8 cellular contexts compared by ENCODE assay signal in the genomic region with DNA sequence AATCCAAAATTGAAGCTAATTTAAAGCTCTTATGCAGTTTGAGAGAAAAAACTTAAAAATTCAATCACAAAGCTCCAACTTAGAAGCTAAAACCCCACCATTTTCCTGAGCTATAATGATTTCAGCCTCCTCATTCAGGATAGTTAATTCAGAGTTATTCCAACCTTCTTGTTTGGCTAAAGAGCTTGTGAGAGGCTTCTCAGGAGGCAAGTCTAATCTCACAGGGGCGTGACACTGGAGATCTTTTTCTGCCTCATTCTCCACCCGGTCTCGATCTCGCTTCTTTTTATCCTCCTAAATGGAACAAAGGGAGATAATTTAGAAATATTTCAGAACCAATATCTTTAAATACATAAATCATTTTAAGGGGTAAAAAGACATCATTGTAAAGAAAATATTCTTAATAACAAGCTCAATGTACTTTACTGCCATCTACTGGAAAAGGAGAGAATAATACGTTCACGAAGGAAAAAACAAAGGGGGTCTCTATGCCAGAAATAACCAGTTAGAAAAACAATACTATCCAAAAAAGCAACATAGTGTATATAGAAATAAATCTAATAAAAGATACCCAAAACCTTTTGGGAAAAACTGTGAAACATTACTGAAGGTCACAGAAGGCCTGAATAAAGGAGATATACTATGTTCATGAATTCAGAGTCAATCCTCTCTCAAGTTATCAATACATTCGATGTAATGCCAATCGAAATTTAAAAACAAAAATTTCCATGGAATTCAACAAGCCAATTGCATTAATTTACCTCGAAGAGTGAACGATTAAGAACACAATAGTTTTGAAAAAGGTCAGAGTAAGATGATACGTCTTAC. TPM values are rescaled to one million over a fixed set of nuclear protein-coding genes. Genes with fewer than 3 reads are reported as not detected.
DNase-seq lines count a peak whose midpoint lies in the region; ATAC-seq and TF ChIP-seq lines count a peak whose summit lies in the region.

No MANE protein-coding gene starts in this region.

- no peak overlapping the region for H3K4me3 Mint-ChIP-seq in stimulated activated memory B cell treated with anti-CD40 and anti-IgM and Interleukin-4, amounts not matched to agents 10 μg/mL and 1 μg/mL and 100 μg/mL, for 72 hours

- H3K9me3 ChIP-seq in heart right ventricle (peaks cover 0 to 7% (median 0%) of the 10 kb centered on the region in 11 donors), vagina (no peaks in the 10 kb centered on the region)

- peaks cover 18% of the 10 kb centered on the region for H3K36me3 Mint-ChIP-seq in stimulated activated memory B cell treated with anti-CD40 and anti-IgM and Interleukin-4, amounts not matched to agents 10 μg/mL and 1 μg/mL and 100 μg/mL, for 72 hours

- no peaks in the 10 kb centered on the region for H3K27me3 Mint-ChIP-seq in stimulated activated memory B cell treated with anti-CD40 and anti-IgM and Interleukin-4, amounts not matched to agents 10 μg/mL and 1 μg/mL and 100 μg/mL, for 72 hours

- H3K36me3 ChIP-seq in heart right ventricle (peaks cover 0 to 80% (median 16%) of the 10 kb centered on the region in 9 donors), vagina (peaks cover 0 to 32% of the 10 kb centered on the region in 2 donors)

- no peak overlapping the region for H3K27ac Mint-ChIP-seq in stimulated activated memory B cell treated with anti-CD40 and anti-IgM and Interleukin-4, amounts not matched to agents 10 μg/mL and 1 μg/mL and 100 μg/mL, for 72 hours

- no peaks in the 10 kb centered on the region for H3K9me3 Mint-ChIP-seq in stimulated activated memory B cell treated with anti-CD40 and anti-IgM and Interleukin-4, amounts not matched to agents 10 μg/mL and 1 μg/mL and 100 μg/mL, for 72 hours

- H3K27me3 ChIP-seq in heart right ventricle (no peaks in the 10 kb centered on the region), vagina (no peaks in the 10 kb centered on the region)

- WGBS in heart right ventricle, 2 donors = 77 to 78% methylated on average over 11 of the region's 11 CpGs

- H3K4me1 Mint-ChIP-seq in stimulated activated memory B cell treated with anti-CD40 and anti-IgM and Interleukin-4, amounts not matched to agents 10 μg/mL and 1 μg/mL and 100 μg/mL, for 72 hours = peaks cover 18% of the 10 kb centered on the region

- intact Hi-C loops in heart right ventricle (cut with DNase I) (loop anchor here in 8 of 10 donors (5.0 to 10.0 kb wide), 5 partner anchors 120 to 333 kb away; partner anchors contain the start of gene CNEP1R1 (in 2 of the 8)), Right ventricle myocardium superior (cut with DNase I) (loop anchor here (10.0 kb wide), 2 partner anchors 110 to 140 kb away; no protein-coding TSS in a partner anchor), vagina (cut with DNase I) (no loop called here)

- H3K4me3 ChIP-seq in heart right ventricle (no peak overlapping the region), vagina (no peak overlapping the region)

- H3K27ac ChIP-seq in heart right ventricle (no peak overlapping the region), vagina (no peak overlapping the region)

- DNase-seq in heart right ventricle = no peak
- DNase-seq in Right ventricle myocardium superior = no peak
- DNase-seq in RPMI7951 (ENCODE audit: low read depth) = peak; percentile 15
- peak; percentile 12 for DNase-seq in foreskin melanocyte
- DNase-seq in vagina (ENCODE audit: extremely low spot score in 2 of 2) = no peak
- no peak for DNase-seq in NCI-H345 treated with DMSO at 0.1 percent for 48 hours (lab: John Stamatoyannopoulos, UW; ENCODE audit: unreplicated experiment)

- ATAC-seq in heart right ventricle (no peak), Right ventricle myocardium superior (ENCODE audit: poor library complexity) (no peak), HG03025 (IDR thresholded peaks at IDR 0.05; ENCODE audit: low FRiP score, unreplicated experiment) (no peak)
- no peak for ATAC-seq in stimulated activated memory B cell treated with anti-CD40 and anti-IgM and Interleukin-4, amounts not matched to agents 10 μg/mL and 1 μg/mL and 100 μg/mL, for 72 hours

- TF ChIP-seq CTCF in heart right ventricle (IDR thresholded peaks at IDR 0.05) (peak; percentile 11 to 76 (median 64)), vagina (IDR thresholded peaks at IDR 0.05) (peak in 2 of 3 experiments; percentile 27 to 37)

- peaks cover 0 to 6% (median 0%) of the 10 kb centered on the region in 9 donors for H3K4me1 ChIP-seq in heart right ventricle
- H3K4me1 ChIP-seq in vagina = peaks cover 3% of the 10 kb centered on the region

- no peak for TF ChIP-seq POLR2A in vagina (IDR thresholded peaks at IDR 0.05)

RNA-seq across cellular contexts. Expression of gene BRD7, which starts 13.9 kb away (rescaled TPM):
- 10 to 100 TPM; 35.3 to 50.9 (median 43.6) TPM for total RNA-seq in heart right ventricle
- 10 to 100 TPM; 31.4 to 36.9 TPM for polyA plus RNA-seq in heart right ventricle
- total RNA-seq in Right ventricle myocardium superior = 39.1 TPM
- 45.1 and 64.5 TPM in 2 replicates for total RNA-seq in RPMI7951 (2014; rRNA removed; shearing (Covaris generic))
- total RNA-seq in vagina = 49.6 TPM

Comparison
In these comparisons a context has a peak if more than half of its experiments do, and no peak if none do; other contexts are left out.
1. DNase-seq: peak in RPMI7951 (single experiment) and foreskin melanocyte (single experiment); none in heart right ventricle (0 of 2), Right ventricle myocardium superior (single experiment), vagina (0 of 2) and NCI-H345 treated with DMSO at 0.1 percent for 48 hours (single experiment).